8 cellular contexts compared by ENCODE assay signal in the genomic region with DNA sequence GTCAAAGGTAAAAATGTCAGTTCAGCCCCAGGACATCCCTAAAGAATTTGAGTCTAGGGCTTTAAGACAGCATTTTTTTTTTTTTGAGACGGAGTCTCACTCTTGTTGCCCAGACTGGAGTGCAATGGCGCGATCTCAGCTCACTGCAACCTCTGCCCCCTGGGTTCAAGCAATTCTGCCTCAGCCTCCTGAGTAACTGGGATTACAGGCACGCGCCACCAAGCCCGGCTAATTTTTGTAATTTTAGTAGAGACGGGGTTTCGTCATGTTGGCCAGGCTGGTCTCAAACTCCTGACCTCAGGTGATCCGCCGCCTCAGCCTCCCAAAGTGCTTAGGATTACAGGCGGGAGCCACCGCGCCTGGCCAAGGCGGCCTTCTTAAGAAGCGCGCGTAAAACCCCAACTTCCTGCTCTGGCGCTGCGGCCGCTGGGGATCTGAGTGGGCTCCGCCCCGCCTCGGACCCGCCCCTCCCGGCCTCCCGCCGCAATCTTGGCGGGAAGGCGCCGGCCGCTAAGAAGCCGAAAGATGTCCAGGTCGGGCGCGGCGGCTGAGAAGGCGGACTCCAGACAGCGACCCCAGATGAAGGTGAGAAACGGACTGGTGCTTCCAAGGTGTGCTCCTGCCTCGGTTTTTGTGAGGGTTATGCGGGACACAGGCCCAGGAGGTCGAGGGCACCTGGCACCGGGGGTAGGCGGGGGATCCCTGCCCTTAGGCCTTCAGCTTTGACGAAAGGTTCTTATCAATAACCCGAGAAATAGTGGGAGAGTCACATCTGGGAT. TPM values are rescaled to one million over a fixed set of nuclear protein-coding genes. Genes with fewer than 3 reads are reported as not detected.
DNase-seq lines count a peak whose midpoint lies in the region; ATAC-seq and TF ChIP-seq lines count a peak whose summit lies in the region.
"Not testable (repeated sequence)": the region's sequence is repeated elsewhere in the genome, so short reads cannot be mapped to it uniquely, and the experiment has no call there.

TSS of gene WDR76 (plus strand) at position 495 of the 779 bp plus-strand sequence. CDS start at position 526, 31 bp downstream.

- H3K27me3 Mint-ChIP-seq in activated CD4-positive, alpha-beta T cell treated with anti-CD3 and anti-CD28 coated beads, Interleukin-2, amount 10 ng/mL, durations not matched to agents 24 days and 14 days: not testable (repeated sequence)

- peaks cover 37% of the 10 kb centered on the region for H3K36me3 Mint-ChIP-seq in activated CD4-positive, alpha-beta T cell treated with anti-CD3 and anti-CD28 coated beads, Interleukin-2, amount 10 ng/mL, durations not matched to agents 24 days and 14 days (ENCODE audit: low read depth)

- H3K27ac ChIP-seq in coronary artery: peak within 1 kb of the TSS; percentile 52 to 85

- H3K4me1 Mint-ChIP-seq in activated CD4-positive, alpha-beta T cell treated with anti-CD3 and anti-CD28 coated beads, Interleukin-2, amount 10 ng/mL, durations not matched to agents 24 days and 14 days: peaks cover 42% of the 10 kb centered on the region

- H3K4me3 ChIP-seq in AG10803 (ENCODE audit: low read length) (peak within 1 kb of the TSS; percentile 73), coronary artery (peak within 1 kb of the TSS; percentile 80)

- TF ChIP-seq POLR2A in GM19099 (IDR thresholded peaks at IDR 0.05; ENCODE audit: extremely low read depth, insufficient read length, low read depth): peak; percentile 60

- peak; percentile 76 for DNase-seq in AG10803 (ENCODE audit: low read depth)
- peak; percentile 90 for DNase-seq in NCI-H748 (lab: John Stamatoyannopoulos, UW; ENCODE audit: unreplicated experiment)
- DNase-seq in activated CD4-positive, alpha-beta T cell treated with anti-CD3 and anti-CD28 coated beads, Interleukin-2, amount 10 ng/mL, durations not matched to agents 24 days and 14 days: peak; percentile 95
- peak; percentile 85 for DNase-seq in coronary artery (ENCODE audit: low spot score)
- DNase-seq in kidney glomerular epithelial cell (lab: John Stamatoyannopoulos, UW): peak; percentile 45
- DNase-seq in stimulated activated CD4-positive, alpha-beta T cell treated with anti-CD3 and anti-CD28 coated beads, Interleukin-15, amount 100 ng/mL, for 1 hour (ENCODE audit: low read depth in 1 of 2, low spot score in 1 of 2): peak; percentile 44 to 62

- intact Hi-C loops in activated CD4-positive, alpha-beta T cell treated with anti-CD3 and anti-CD28 coated beads, Interleukin-2, amount 10 ng/mL, durations not matched to agents 24 days and 14 days (cut with micrococcal nuclease): loop anchor here (2.0 to 10.0 kb wide), 4 partner anchors 34 to 898 kb away; partner anchors contain the start of gene SERF2

- H3K9me3 Mint-ChIP-seq in activated CD4-positive, alpha-beta T cell treated with anti-CD3 and anti-CD28 coated beads, Interleukin-2, amount 10 ng/mL, durations not matched to agents 24 days and 14 days: not testable (repeated sequence)

- H3K27ac Mint-ChIP-seq in activated CD4-positive, alpha-beta T cell treated with anti-CD3 and anti-CD28 coated beads, Interleukin-2, amount 10 ng/mL, durations not matched to agents 24 days and 14 days: peak within 1 kb of the TSS; percentile 92

- ATAC-seq in HG03571 (IDR thresholded peaks at IDR 0.05; ENCODE audit: unreplicated experiment): peak; percentile 62

- peak within 1 kb of the TSS; percentile 90 for H3K4me3 Mint-ChIP-seq in activated CD4-positive, alpha-beta T cell treated with anti-CD3 and anti-CD28 coated beads, Interleukin-2, amount 10 ng/mL, durations not matched to agents 24 days and 14 days

- not testable (repeated sequence) for TF ChIP-seq CTCF in AG10803 (conservative IDR thresholded peaks at IDR 0.05; ENCODE audit: low read length); coronary artery (IDR thresholded peaks at IDR 0.05)

RNA-seq across cellular contexts. Expression of gene WDR76, which starts in this region (rescaled TPM):
- total RNA-seq in activated CD4-positive, alpha-beta T cell treated with anti-CD3 and anti-CD28 coated beads, Interleukin-2, amount 10 ng/mL, durations not matched to agents 24 days and 14 days: 76.6 and 80.4 TPM in 2 replicates

Comparison
In these comparisons a context has a peak if more than half of its experiments do, and no peak if none do; other contexts are left out.
1. Peak in every context shown above with its lines: DNase-seq, ATAC-seq, H3K4me3 ChIP-seq and H3K27ac ChIP-seq.
2. DNase-seq: peak in every context shown above with its lines; median percentile 95 in activated CD4-positive, alpha-beta T cell treated with anti-CD3 and anti-CD28 coated beads, Interleukin-2, amount 10 ng/mL, durations not matched to agents 24 days and 14 days; 90 in NCI-H748; 85 in coronary artery; 76 in AG10803; 53 in stimulated activated CD4-positive, alpha-beta T cell treated with anti-CD3 and anti-CD28 coated beads, Interleukin-15, amount 100 ng/mL, for 1 hour; 45 in kidney glomerular epithelial cell.